Comparison of ENCODE assay signal across 1 cellular context in the genomic region with DNA sequence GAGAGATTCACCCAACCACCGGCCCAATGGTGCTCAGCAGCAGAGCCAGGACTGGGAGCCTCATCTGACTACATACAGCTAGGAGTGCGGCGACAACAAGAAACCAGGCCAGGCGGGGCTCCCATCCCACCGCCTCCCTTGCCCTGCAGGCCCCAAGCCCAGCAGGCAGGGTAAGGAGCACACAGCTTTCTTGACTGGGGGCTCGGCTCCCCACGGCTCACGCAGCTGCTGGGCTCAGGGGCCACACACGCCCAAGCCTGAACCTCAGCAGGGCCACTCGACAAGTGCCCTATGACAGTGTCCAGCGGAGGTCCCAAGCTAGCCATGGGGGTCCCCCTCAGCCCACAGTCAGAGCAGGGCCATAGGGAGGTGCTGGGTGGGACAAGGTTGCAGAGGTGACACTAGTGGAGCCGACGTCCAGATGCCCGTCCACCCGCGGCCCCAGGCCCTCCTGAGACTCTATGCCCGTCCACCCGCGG.
TF ChIP-seq lines count a peak whose summit lies in the region.

No MANE protein-coding gene starts in this region.

TF ChIP-seq in HepG2, 621 proteins besides CTCF, POLR2A, EP300 and RAD21:
- TF ChIP-seq GABPB1 (CRISPR knock-in tag; IDR thresholded peaks at IDR 0.05) (0 out of 2 replicates have a peak, but pooled peaks have one; percentile 1), AGO2 (optimal IDR thresholded peaks at IDR 0.05; ENCODE audit: low read depth, low read length) (peak; percentile 51), FOXC1 (CRISPR knock-in tag; IDR thresholded peaks at IDR 0.05; ENCODE audit: borderline replicate concordance) (no peak), POLR2G (IDR thresholded peaks at IDR 0.05; ENCODE audit: low read depth, low read length) (no peak), ZNF768 (CRISPR knock-in tag; IDR thresholded peaks at IDR 0.05) (peak; percentile 23; the same call in 1 of the 2 replicates), ZBTB38 (CRISPR knock-in tag; IDR thresholded peaks at IDR 0.05) (peak; percentile 71; the same call in 1 of the 2 replicates), U2AF1 (optimal IDR thresholded peaks at IDR 0.05; ENCODE audit: low read depth, low read length) (peak; percentile 1), NCOA1 (CRISPR knock-in tag; IDR thresholded peaks at IDR 0.05) (no peak)
- TF ChIP-seq, protein P1, sequence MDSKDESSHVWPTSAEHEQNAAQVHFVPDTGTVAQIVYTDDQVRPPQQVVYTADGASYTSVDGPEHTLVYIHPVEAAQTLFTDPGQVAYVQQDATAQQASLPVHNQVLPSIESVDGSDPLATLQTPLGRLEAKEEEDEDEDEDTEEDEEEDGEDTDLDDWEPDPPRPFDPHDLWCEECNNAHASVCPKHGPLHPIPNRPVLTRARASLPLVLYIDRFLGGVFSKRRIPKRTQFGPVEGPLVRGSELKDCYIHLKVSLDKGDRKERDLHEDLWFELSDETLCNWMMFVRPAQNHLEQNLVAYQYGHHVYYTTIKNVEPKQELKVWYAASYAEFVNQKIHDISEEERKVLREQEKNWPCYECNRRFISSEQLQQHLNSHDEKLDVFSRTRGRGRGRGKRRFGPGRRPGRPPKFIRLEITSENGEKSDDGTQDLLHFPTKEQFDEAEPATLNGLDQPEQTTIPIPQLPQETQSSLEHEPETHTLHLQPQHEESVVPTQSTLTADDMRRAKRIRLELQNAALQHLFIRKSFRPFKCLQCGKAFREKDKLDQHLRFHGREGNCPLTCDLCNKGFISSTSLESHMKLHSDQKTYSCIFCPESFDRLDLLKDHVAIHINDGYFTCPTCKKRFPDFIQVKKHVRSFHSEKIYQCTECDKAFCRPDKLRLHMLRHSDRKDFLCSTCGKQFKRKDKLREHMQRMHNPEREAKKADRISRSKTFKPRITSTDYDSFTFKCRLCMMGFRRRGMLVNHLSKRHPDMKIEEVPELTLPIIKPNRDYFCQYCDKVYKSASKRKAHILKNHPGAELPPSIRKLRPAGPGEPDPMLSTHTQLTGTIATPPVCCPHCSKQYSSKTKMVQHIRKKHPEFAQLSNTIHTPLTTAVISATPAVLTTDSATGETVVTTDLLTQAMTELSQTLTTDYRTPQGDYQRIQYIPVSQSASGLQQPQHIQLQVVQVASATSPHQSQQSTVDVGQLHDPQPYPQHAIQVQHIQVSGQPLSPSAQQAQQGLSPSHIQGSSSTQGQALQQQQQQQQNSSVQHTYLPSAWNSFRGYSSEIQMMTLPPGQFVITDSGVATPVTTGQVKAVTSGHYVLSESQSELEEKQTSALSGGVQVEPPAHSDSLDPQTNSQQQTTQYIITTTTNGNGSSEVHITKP (CRISPR knock-in tag; IDR thresholded peaks at IDR 0.05; ENCODE audit: low read depth), result 0 out of 2 replicates have a peak, but pooled peaks have one; percentile 11
- TF ChIP-seq, protein P2, sequence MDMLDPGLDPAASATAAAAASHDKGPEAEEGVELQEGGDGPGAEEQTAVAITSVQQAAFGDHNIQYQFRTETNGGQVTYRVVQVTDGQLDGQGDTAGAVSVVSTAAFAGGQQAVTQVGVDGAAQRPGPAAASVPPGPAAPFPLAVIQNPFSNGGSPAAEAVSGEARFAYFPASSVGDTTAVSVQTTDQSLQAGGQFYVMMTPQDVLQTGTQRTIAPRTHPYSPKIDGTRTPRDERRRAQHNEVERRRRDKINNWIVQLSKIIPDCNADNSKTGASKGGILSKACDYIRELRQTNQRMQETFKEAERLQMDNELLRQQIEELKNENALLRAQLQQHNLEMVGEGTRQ (IDR thresholded peaks at IDR 0.05; ENCODE audit: low read depth, low read length), result no peak
- TF ChIP-seq, protein P2 (CRISPR knock-in tag; IDR thresholded peaks at IDR 0.05; ENCODE audit: borderline replicate concordance), result 0 out of 2 replicates have a peak, but pooled peaks have one; percentile 5
